ENCODE assay signal across 11 cellular contexts in genomic region chr4:55768291-55768690, GRCh38. TPM values are rescaled to one million over a fixed set of nuclear protein-coding genes. Genes with fewer than 3 reads are reported as not detected.
DNase-seq lines count a peak whose midpoint lies in the region; ATAC-seq and TF ChIP-seq lines count a peak whose summit lies in the region.
"Had no signal": no experiment of that assay in that cellular context is flagged by ENCODE, and none has a peak within 500 bp of the region (broad histone marks: within the 10 kb centered on the region; RNA-seq: fewer than 3 reads in every experiment).

No MANE protein-coding gene starts in this region.

- TF ChIP-seq CTCF in fibroblast of mammary gland (conservative IDR thresholded peaks at IDR 0.05; ENCODE audit: control insufficient read depth, insufficient read depth, low read depth, low read length) (no peak), right atrium auricular region (IDR thresholded peaks at IDR 0.05) (no peak)
- no peak for TF ChIP-seq CTCF in CD8-positive, alpha-beta T cell (IDR thresholded peaks at IDR 0.05)

- H3K27me3 ChIP-seq in SJCRH30 (no peaks in the 10 kb centered on the region; the same call in 1 of the 2 replicates), right atrium auricular region (no peaks in the 10 kb centered on the region)
- no peaks in the 10 kb centered on the region for H3K27me3 ChIP-seq in CD8-positive, alpha-beta T cell (ENCODE audit: insufficient read depth, low read length)

- H3K36me3 Mint-ChIP-seq in CD8-positive, alpha-beta T cell = no peaks in the 10 kb centered on the region
- H3K36me3 Mint-ChIP-seq: natural killer cell treated with Interleukin-12 subunit alpha and Interleukin-12 subunit beta and Interleukin-15 and Interleukin-18, amount 100 ng/mL, for 72 hours had no signal

- peaks cover 10% of the 10 kb centered on the region; the same call in 1 of the 2 replicates for H3K4me1 ChIP-seq in SJCRH30
- H3K4me1 ChIP-seq in right atrium auricular region = no peaks in the 10 kb centered on the region
- no peaks in the 10 kb centered on the region for H3K4me1 ChIP-seq in CD8-positive, alpha-beta T cell (ENCODE audit: insufficient read depth, low read length)

- POLR2A ChIA-PET in CD8-positive, alpha-beta T cell (lab: Charles Lee) = no interaction called here

- H3K9me3 Mint-ChIP-seq in CD8-positive, alpha-beta T cell = no peaks in the 10 kb centered on the region
- H3K9me3 Mint-ChIP-seq: natural killer cell treated with Interleukin-12 subunit alpha and Interleukin-12 subunit beta and Interleukin-15 and Interleukin-18, amount 100 ng/mL, for 72 hours had no signal

- H3K27ac ChIP-seq in SJCRH30 (no peak overlapping the region), right atrium auricular region (no peak overlapping the region)
- H3K27ac ChIP-seq in CD8-positive, alpha-beta T cell (ENCODE audit: low read depth, low read length) = no peak overlapping the region

- H3K4me3 Mint-ChIP-seq in CD8-positive, alpha-beta T cell = no peak overlapping the region
- H3K4me3 Mint-ChIP-seq: activated CD4-positive, alpha-beta T cell treated with anti-CD3 and anti-CD28 coated beads for 36 hours; natural killer cell treated with Interleukin-12 subunit alpha and Interleukin-12 subunit beta and Interleukin-15 and Interleukin-18, amount 100 ng/mL, for 72 hours had no signal

- H3K9me3 ChIP-seq in SJCRH30 (replicated peaks) = no peaks in the 10 kb centered on the region
- H3K9me3 ChIP-seq in right atrium auricular region = no peaks in the 10 kb centered on the region
- H3K9me3 ChIP-seq in CD8-positive, alpha-beta T cell (ENCODE audit: low read length) = no peaks in the 10 kb centered on the region

- peak; percentile 62 for DNase-seq in H4 (ENCODE audit: low spot score)
- peak; percentile 60 to 67 for DNase-seq in SJCRH30
- peak; percentile 92 for DNase-seq in fibroblast of mammary gland (ENCODE audit: low read depth)
- peak; percentile 80 for DNase-seq in renal cortical epithelial cell (ENCODE audit: low read depth)
- no peak for DNase-seq in right atrium auricular region (ENCODE audit: low spot score)
- no peak for DNase-seq in CD8-positive, alpha-beta T cell
- DNase-seq: activated CD4-positive, alpha-beta T cell treated with anti-CD3 and anti-CD28 coated beads for 36 hours; activated naive CD4-positive, alpha-beta T cell treated with Interleukin-2 at 50 U/mL for 16 hours had no signal

- H3K4me3 ChIP-seq in SJCRH30 = no peak overlapping the region
- no peak overlapping the region for H3K4me3 ChIP-seq in fibroblast of mammary gland (ENCODE audit: control insufficient read depth, low read depth, low read length)
- no peak overlapping the region for H3K4me3 ChIP-seq in right atrium auricular region
- no peak overlapping the region for H3K4me3 ChIP-seq in CD8-positive, alpha-beta T cell (ENCODE audit: low read depth, low read length)

- H3K27me3 Mint-ChIP-seq in CD8-positive, alpha-beta T cell (ENCODE audit: low read depth) = peaks cover 19% of the 10 kb centered on the region

- H3K4me1 Mint-ChIP-seq in CD8-positive, alpha-beta T cell (ENCODE audit: low read depth) = no peaks in the 10 kb centered on the region
- H3K4me1 Mint-ChIP-seq: activated CD4-positive, alpha-beta T cell treated with anti-CD3 and anti-CD28 coated beads for 36 hours had no signal

- H3K27ac Mint-ChIP-seq in CD8-positive, alpha-beta T cell = no peak overlapping the region
- H3K27ac Mint-ChIP-seq: activated CD4-positive, alpha-beta T cell treated with anti-CD3 and anti-CD28 coated beads for 36 hours; natural killer cell treated with Interleukin-12 subunit alpha and Interleukin-12 subunit beta and Interleukin-15 and Interleukin-18, amount 100 ng/mL, for 72 hours had no signal

- H3K36me3 ChIP-seq in SJCRH30 (no peaks in the 10 kb centered on the region), right atrium auricular region (no peaks in the 10 kb centered on the region)
- H3K36me3 ChIP-seq in CD8-positive, alpha-beta T cell (ENCODE audit: insufficient read depth, low read length) = no peaks in the 10 kb centered on the region

- no peak for ATAC-seq in CD8-positive, alpha-beta T cell
- no peak for ATAC-seq in HG02973 (IDR thresholded peaks at IDR 0.05; ENCODE audit: unreplicated experiment)
- ATAC-seq in HG02623 (IDR thresholded peaks at IDR 0.05; ENCODE audit: unreplicated experiment) = no peak
- ATAC-seq: activated CD4-positive, alpha-beta T cell treated with anti-CD3 and anti-CD28 coated beads for 36 hours; natural killer cell treated with Interleukin-12 subunit alpha and Interleukin-12 subunit beta and Interleukin-15 and Interleukin-18, amount 100 ng/mL, for 72 hours had no signal

- intact Hi-C loops in CD8-positive, alpha-beta T cell (cut with DNase I, micrococcal nuclease) = no loop called here

- CTCF ChIA-PET in CD8-positive, alpha-beta T cell (lab: Charles Lee) = no interaction called here

RNA-seq across cellular contexts. Expression of gene EXOC1L, which starts 51.3 kb away (rescaled TPM):
- not detected in 2 replicates for total RNA-seq in H4 (2014; rRNA removed; shearing (Covaris generic))
- total RNA-seq in SJCRH30 (2014; rRNA removed; shearing (Covaris generic)) = not detected in 2 replicates
- total RNA-seq in renal cortical epithelial cell (not detected in 2 replicates), right atrium auricular region (not detected)
- not detected for total RNA-seq in CD8-positive, alpha-beta T cell
- total RNA-seq: activated CD4-positive, alpha-beta T cell treated with anti-CD3 and anti-CD28 coated beads for 36 hours; natural killer cell treated with Interleukin-12 subunit alpha and Interleukin-12 subunit beta and Interleukin-15 and Interleukin-18, amount 100 ng/mL, for 72 hours had no signal

Comparison
In these comparisons a context has a peak if more than half of its experiments do, and no peak if none do; other contexts are left out.
1. DNase-seq: peak in H4 (single experiment), SJCRH30 (2 of 2), fibroblast of mammary gland (single experiment) and renal cortical epithelial cell (single experiment); none in right atrium auricular region (single experiment) and CD8-positive, alpha-beta T cell (0 of 7).